Comparison of ENCODE assay signal across 21 cellular contexts in genomic region chr4:36333303-36333877, GRCh38.
DNase-seq lines count a peak whose midpoint lies in the region; ATAC-seq and TF ChIP-seq lines count a peak whose summit lies in the region.
"Had no signal": no experiment of that assay in that cellular context is flagged by ENCODE, and none has a peak within 500 bp of the region (broad histone marks: within the 10 kb centered on the region; RNA-seq: fewer than 3 reads in every experiment).

No MANE protein-coding gene starts in this region.

- no peak overlapping the region for H3K27ac Mint-ChIP-seq in stimulated activated naive CD8-positive, alpha-beta T cell treated with anti-CD3 and anti-CD28 coated beads, Interleukin-15, amount 100 ng/mL, for 72 hours
- H3K27ac Mint-ChIP-seq: CD4-positive, CD25-positive, alpha-beta regulatory T cell had no signal

- peak overlapping the region; percentile 39 for H3K4me3 ChIP-seq in GM06990 (replicated peaks; ENCODE audit: low read depth, low read length)
- H3K4me3 ChIP-seq: adrenal gland, heart left ventricle, ovary, SK-N-MC, smooth muscle cell had no signal

- peak overlapping the region in 1 of 2 donors; percentile 44 for H3K4me3 Mint-ChIP-seq in stimulated activated naive CD8-positive, alpha-beta T cell treated with anti-CD3 and anti-CD28 coated beads, Interleukin-15, amount 100 ng/mL, for 72 hours
- H3K4me3 Mint-ChIP-seq: activated CD4-positive, alpha-beta T cell treated with anti-CD3 and anti-CD28 coated beads for 36 hours; activated T-cell treated with anti-CD3 and anti-CD28 coated beads, Interleukin-2, amount 50 U/mL, for 4 hours; CD4-positive, CD25-positive, alpha-beta regulatory T cell had no signal

- H3K27me3 ChIP-seq in GM06990 (replicated peaks; ENCODE audit: control insufficient read depth, insufficient read depth, low read length), result no peaks in the 10 kb centered on the region
- H3K27me3 ChIP-seq: adrenal gland, heart left ventricle, ovary had no signal

- no peak for DNase-seq in GM06990 (ENCODE audit: extremely low read depth, insufficient read length)
- no peak for DNase-seq in stimulated activated naive CD8-positive, alpha-beta T cell treated with anti-CD3 and anti-CD28 coated beads, Interleukin-15, amount 100 ng/mL, for 72 hours
- DNase-seq in DMS114 treated with DMSO at 0.1 percent for 48 hours (lab: John Stamatoyannopoulos, UW; ENCODE audit: unreplicated experiment), result no peak
- DNase-seq in activated CD8-positive, alpha-beta memory T cell treated with anti-CD3 and anti-CD28 coated beads, Interleukin-2, amount 50 U/mL, for 48 hours, result no peak
- DNase-seq: activated CD4-positive, alpha-beta T cell treated with anti-CD3 and anti-CD28 coated beads for 36 hours; activated T-cell treated with anti-CD3 and anti-CD28 coated beads, Interleukin-2, amount 50 U/mL, for 4 hours; adrenal gland; effector memory CD8-positive, alpha-beta T cell; heart left ventricle; left cardiac atrium; ovary; retina; stimulated activated CD4-positive, alpha-beta T cell treated with anti-CD3 and anti-CD28 coated beads, Interleukin-1b, Interleukin-23, amount 100 ng/mL, for 48 hours; stimulated activated CD8-positive, alpha-beta memory T cell treated with anti-CD3 and anti-CD28 coated beads, Interleukin-4, amount 100 ng/mL, for 48 hours had no signal

- no peaks in the 10 kb centered on the region for H3K27me3 Mint-ChIP-seq in stimulated activated naive CD8-positive, alpha-beta T cell treated with anti-CD3 and anti-CD28 coated beads, Interleukin-15, amount 100 ng/mL, for 72 hours
- H3K27me3 Mint-ChIP-seq: CD4-positive, CD25-positive, alpha-beta regulatory T cell; effector memory CD8-positive, alpha-beta T cell had no signal

- no peak for TF ChIP-seq CTCF in GM06990 (IDR thresholded peaks at IDR 0.05; ENCODE audit: insufficient read depth, low read length, poor library complexity, severe bottlenecking)

- peak overlapping the region; percentile 92 for H3K27ac ChIP-seq in angular gyrus (ENCODE audit: low read depth, low read length)
- H3K27ac ChIP-seq: adrenal gland, heart left ventricle, KMS-11, ovary, SK-N-MC had no signal

- no peaks in the 10 kb centered on the region for H3K36me3 ChIP-seq in GM06990 (ENCODE audit: control insufficient read depth, insufficient read depth, low read length)
- H3K36me3 ChIP-seq: adrenal gland, heart left ventricle, ovary had no signal

- ATAC-seq in HG02870 (IDR thresholded peaks at IDR 0.05; ENCODE audit: unreplicated experiment), result peak; percentile 1
- peak; percentile 34 for ATAC-seq in stimulated activated naive CD8-positive, alpha-beta T cell treated with anti-CD3 and anti-CD28 coated beads, Interleukin-15, amount 100 ng/mL, for 72 hours
- no peak for ATAC-seq in HG03095 (IDR thresholded peaks at IDR 0.05; ENCODE audit: unreplicated experiment)
- ATAC-seq: effector memory CD8-positive, alpha-beta T cell; heart left ventricle; left cardiac atrium had no signal

- peaks cover 24% of the 10 kb centered on the region for H3K4me1 Mint-ChIP-seq in stimulated activated naive CD8-positive, alpha-beta T cell treated with anti-CD3 and anti-CD28 coated beads, Interleukin-15, amount 100 ng/mL, for 72 hours

- no peaks in the 10 kb centered on the region for H3K9me3 Mint-ChIP-seq in stimulated activated naive CD8-positive, alpha-beta T cell treated with anti-CD3 and anti-CD28 coated beads, Interleukin-15, amount 100 ng/mL, for 72 hours
- H3K9me3 Mint-ChIP-seq: activated T-cell treated with anti-CD3 and anti-CD28 coated beads, Interleukin-2, amount 50 U/mL, for 4 hours; effector memory CD8-positive, alpha-beta T cell had no signal
